14 cellular contexts compared by ENCODE assay signal in genomic region chr3:139325551-139325950, GRCh38. TPM values are rescaled to one million over a fixed set of nuclear protein-coding genes. Genes with fewer than 3 reads are reported as not detected.
DNase-seq lines count a peak whose midpoint lies in the region; ATAC-seq and TF ChIP-seq lines count a peak whose summit lies in the region.
"Had no signal": no experiment of that assay in that cellular context is flagged by ENCODE, and none has a peak within 500 bp of the region (broad histone marks: within the 10 kb centered on the region; RNA-seq: fewer than 3 reads in every experiment).

No MANE protein-coding gene starts in this region.

- H3K27ac ChIP-seq in Panc1 (ENCODE audit: low read length), result 0 out of 2 replicates have a peak overlapping the region, but pooled peaks have one; percentile 25
- H3K27ac ChIP-seq: A549 had no signal

- BruUV-seq in Panc1 (replicated peaks; lab: Mats Ljungman, UMichigan), result no TSS peak

- no peak for TF ChIP-seq CTCF in Panc1 (IDR thresholded peaks at IDR 0.05)

- in situ Hi-C loops in Panc1 (cut with HindIII; ENCODE audit: low pct_unique_long_range_greater_than_20kb, low sequenced_read_pairs), result no loop called here

- peaks cover 7% of the 10 kb centered on the region for H3K4me1 ChIP-seq in Panc1 (ENCODE audit: control insufficient read depth, insufficient read depth, low read length)

- H3K27me3 ChIP-seq in Panc1 (ENCODE audit: control insufficient read depth, insufficient read depth, low read length), result no peaks in the 10 kb centered on the region

- no peaks in the 10 kb centered on the region for H3K36me3 ChIP-seq in Panc1 (ENCODE audit: control insufficient read depth, insufficient read depth, low read length)

- POLR2A ChIA-PET in Panc1 (lab: Charles Lee), result no interaction called here

- DNase-seq in cardiac septum (ENCODE audit: low spot score), result peak; percentile 59
- DNase-seq in Right ventricle myocardium inferior (ENCODE audit: missing footprints), result no peak
- no peak for DNase-seq in Panc1 (ENCODE audit: low read depth, low spot score)
- DNase-seq in myocyte (ENCODE audit: low read depth), result peak; percentile 96
- DNase-seq in RKO (ENCODE audit: low spot score), result no peak
- DNase-seq in foreskin melanocyte, result no peak
- no peak for DNase-seq in nucleus accumbens (lab: John Stamatoyannopoulos, UW)
- DNase-seq: C1 segment of cervical spinal cord, GF-D8, KG1, NCI-H146, NCI-H2227 treated with DMSO at 0.1 percent for 48 hours, NCI-H526 had no signal

- H3K9me3 ChIP-seq in Panc1 (ENCODE audit: control insufficient read depth, insufficient read depth, low read depth, low read length), result no peaks in the 10 kb centered on the region
- H3K9me3 ChIP-seq: A549 had no signal

- CTCF ChIA-PET in Panc1 (lab: Charles Lee), result no interaction called here

- no peak overlapping the region for H3K4me3 ChIP-seq in Panc1 (ENCODE audit: low read depth in 2 of 2, low read length in 2 of 2)
- H3K4me3 ChIP-seq: A549 had no signal

- intact Hi-C loops in cardiac septum (cut with DNase I), result no loop called here
- intact Hi-C loops in Right ventricle myocardium inferior (cut with DNase I), result no loop called here
- intact Hi-C loops in Panc1 (cut with micrococcal nuclease; ENCODE audit: unreplicated experiment), result no loop called here

- ATAC-seq in Right ventricle myocardium inferior, result no peak
- ATAC-seq in Panc1, result no peak
- ATAC-seq: A549 had no signal

RNA-seq across cellular contexts. Expression of gene MRPS22, which starts 18.3 kb away (rescaled TPM):
- 67.6 TPM for total RNA-seq in cardiac septum
- 87.3 TPM for total RNA-seq in Right ventricle myocardium inferior
- 61.9 TPM for total RNA-seq in Panc1 (2021; ENCODE audit: unreplicated experiment)
- polyA plus RNA-seq in Panc1 (2012; ENCODE audit: insufficient read length), result 42.7 TPM
- 70.2 and 78.3 TPM in 2 replicates for total RNA-seq in myocyte
- 27.2 TPM for polyA plus RNA-seq in myocyte (2012)

Comparison
In these comparisons a context has a peak if more than half of its experiments do, and no peak if none do; other contexts are left out.
1. DNase-seq: peak in cardiac septum (single experiment) and myocyte (single experiment); none in Right ventricle myocardium inferior (single experiment), Panc1 (single experiment), RKO (single experiment), foreskin melanocyte (single experiment) and nucleus accumbens (0 of 56).